ENCODE assay signal across 20 cellular contexts in genomic region chr5:151497391-151498002, GRCh38. TPM values are rescaled to one million over a fixed set of nuclear protein-coding genes. Genes with fewer than 3 reads are reported as not detected.
A peak's percentile ranks its signal among the peaks of the same experiment; 100 is the strongest.
DNase-seq lines count a peak whose midpoint lies in the region; ATAC-seq and TF ChIP-seq lines count a peak whose summit lies in the region.
"Had no signal": no experiment of that assay in that cellular context is flagged by ENCODE, and none has a peak within 500 bp of the region (broad histone marks: within the 10 kb centered on the region; RNA-seq: fewer than 3 reads in every experiment).

No MANE protein-coding gene starts in this region.

- no peak overlapping the region for H3K4me2 ChIP-seq in mesendoderm (ENCODE audit: low read length)
- H3K4me2 ChIP-seq: PC-9 had no signal

- H4K5ac ChIP-seq in mesendoderm (ENCODE audit: low read length), result no peak overlapping the region

- WGBS in mesendoderm (ENCODE audit: extremely low coverage, insufficient coverage, low lambda C conversion rate), result no CpG with 5 or more reads among the region's 3 CpGs

- H3K9ac ChIP-seq in adipocyte (ENCODE audit: low read length) (no peak overlapping the region), mesendoderm (ENCODE audit: low read length) (no peak overlapping the region)

- no peak overlapping the region for H4K8ac ChIP-seq in mesendoderm (ENCODE audit: low read depth, low read length)

- H3K4me3 ChIP-seq in adipocyte (ENCODE audit: low read length), result no peak overlapping the region
- no peak overlapping the region for H3K4me3 ChIP-seq in mesendoderm (ENCODE audit: low read length)
- H3K4me3 ChIP-seq: K562, PC-9 had no signal

- H3K9me3 ChIP-seq in adipocyte (ENCODE audit: control insufficient read depth, low read length), result no peaks in the 10 kb centered on the region

- no peak overlapping the region for H2BK5ac ChIP-seq in mesendoderm (ENCODE audit: low read length)

- no peak overlapping the region for H3K23ac ChIP-seq in mesendoderm (ENCODE audit: low read length)

- no peaks in the 10 kb centered on the region for H3K27me3 ChIP-seq in adipocyte (replicated peaks; ENCODE audit: control insufficient read depth, insufficient read depth, low read length)
- H3K27me3 ChIP-seq in mesendoderm (ENCODE audit: insufficient read depth, low read length, poor library complexity), result no peaks in the 10 kb centered on the region

- no peaks in the 10 kb centered on the region for H3K36me3 ChIP-seq in adipocyte (ENCODE audit: control insufficient read depth, insufficient read depth, low read length, severe bottlenecking)
- H3K36me3 ChIP-seq in mesendoderm (ENCODE audit: control insufficient read depth, insufficient read depth, low read length), result no peaks in the 10 kb centered on the region

- no peak overlapping the region for H2BK15ac ChIP-seq in mesendoderm (replicated peaks; ENCODE audit: low read depth)

- no peak overlapping the region for H3K56ac ChIP-seq in mesendoderm (ENCODE audit: low read length)

- H3K27ac ChIP-seq in mesendoderm (ENCODE audit: low read depth, low read length), result no peak overlapping the region
- H3K27ac ChIP-seq: C4-2B, PC-9 had no signal

- peak overlapping the region; percentile 21 for H3K4ac ChIP-seq in mesendoderm (ENCODE audit: low read depth, low read length)

- no peaks in the 10 kb centered on the region for H3K79me2 ChIP-seq in mesendoderm (ENCODE audit: control insufficient read depth, insufficient read depth, low read length)

- H3K18ac ChIP-seq in mesendoderm (ENCODE audit: low read length), result no peak overlapping the region

- H3K79me1 ChIP-seq in mesendoderm (ENCODE audit: low read length), result no peaks in the 10 kb centered on the region

- H2BK120ac ChIP-seq in mesendoderm (ENCODE audit: low read depth, low read length), result no peak overlapping the region

- ATAC-seq in GM21529 (IDR thresholded peaks at IDR 0.05; ENCODE audit: unreplicated experiment), result peak; percentile 51
- no peak for ATAC-seq in GM21360 (IDR thresholded peaks at IDR 0.05; ENCODE audit: unreplicated experiment)
- ATAC-seq: K562, SK-N-SH treated with all-trans-retinoic acid at 6 μM for 48 hours had no signal

- no peaks in the 10 kb centered on the region for H3K4me1 ChIP-seq in adipocyte (ENCODE audit: control insufficient read depth, insufficient read depth, low read length)
- H3K4me1 ChIP-seq in mesendoderm (ENCODE audit: control insufficient read depth, low read depth, low read length), result no peaks in the 10 kb centered on the region

- TF ChIP-seq CTCF in GM20000 (IDR thresholded peaks at IDR 0.05; ENCODE audit: extremely low read depth, missing control alignments), result no peak

- H2AK5ac ChIP-seq in mesendoderm (ENCODE audit: low read length), result no peak overlapping the region

- DNase-seq in NCI-H1694 (lab: John Stamatoyannopoulos, UW) (peak; percentile 9), adipocyte (ENCODE audit: low read depth) (peak; percentile 39), mesendoderm (no peak), GM20000 (ENCODE audit: low spot score) (no peak), retina (no peak)
- DNase-seq: DMS 273 treated with DMSO at 0.1 percent for 48 hours; GF-D8; HCEC 1CT; NCI-H1092 treated with DMSO at 0.1 percent for 48 hours; NCI-H187; NCI-H2171; NCI-H446; NK-92 treated with Interleukin-12 subunit alpha and Interleukin-12 subunit beta, amount 100 ng/mL, for 24 hours; PC-9; T-helper 1 cell had no signal

RNA-seq across cellular contexts. Expression of gene SLC36A1, which starts 50.1 kb away (rescaled TPM):
- 5.1 TPM for polyA plus RNA-seq in mesendoderm (2013, experiment 1 of 2)
- polyA plus RNA-seq in mesendoderm (2013, experiment 2 of 2), result 6.9 TPM

Comparison
In these comparisons a context has a peak if more than half of its experiments do, and no peak if none do; other contexts are left out.
1. DNase-seq: peak in NCI-H1694 (single experiment) and adipocyte (single experiment); none in mesendoderm (single experiment), GM20000 (single experiment) and retina (single experiment).